8 cellular contexts compared by ENCODE assay signal in the genomic region with DNA sequence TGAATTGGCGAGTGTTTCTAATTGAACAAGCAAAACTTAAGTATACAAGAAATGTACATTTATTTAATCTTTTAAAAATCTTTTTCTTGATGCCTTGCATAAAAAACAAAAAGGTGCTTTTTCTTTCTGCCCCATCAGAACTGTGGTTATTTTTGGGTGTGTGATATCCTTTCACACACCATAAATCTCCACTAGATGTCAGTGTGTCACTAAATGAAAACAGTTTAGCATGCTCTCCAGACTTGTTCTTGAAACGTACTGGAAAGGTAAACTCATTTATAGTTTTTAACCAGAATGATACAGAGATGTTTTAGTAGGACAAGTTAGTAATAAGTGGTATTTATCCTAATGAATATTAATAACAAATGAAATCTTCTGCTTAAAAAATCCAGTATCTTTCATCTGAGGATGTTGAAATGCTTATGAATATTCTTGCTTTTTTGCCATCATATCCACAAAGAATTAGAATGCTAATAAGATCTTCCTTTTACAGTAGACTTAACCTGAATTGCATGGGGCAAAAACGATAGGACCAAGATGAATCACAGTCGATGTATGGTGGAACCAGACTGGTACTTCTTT.
A peak's percentile ranks its signal among the peaks of the same experiment; 100 is the strongest.
DNase-seq lines count a peak whose midpoint lies in the region; ATAC-seq, FAIRE-seq and TF ChIP-seq lines count a peak whose summit lies in the region.

No MANE protein-coding gene starts in this region.

- DNase-seq in Right ventricle myocardium superior, result no peak
- no peak for DNase-seq in cardiac septum (ENCODE audit: low spot score)
- DNase-seq in HS-5 (ENCODE audit: low read depth), result peak; percentile 32
- peak; percentile 37 for DNase-seq in RCC 7860 (ENCODE audit: low spot score)
- DNase-seq in dorsolateral prefrontal cortex, result no peak
- DNase-seq in mucosa of descending colon, result peak in 1 of 3 donors; percentile 13
- DNase-seq in HuH-7.5 (ENCODE audit: low spot score), result no peak

- ATAC-seq in Right ventricle myocardium superior (ENCODE audit: poor library complexity) (peak; percentile 67), GM21526 (IDR thresholded peaks at IDR 0.05; ENCODE audit: low FRiP score, unreplicated experiment) (peak; percentile 88), mucosa of descending colon (peak; percentile 71)

- TF ChIP-seq CTCF in dorsolateral prefrontal cortex (IDR thresholded peaks at IDR 0.05 in 54 of 56, conservative IDR thresholded peaks at IDR 0.05 in 2 of 56; ENCODE audit: low read depth in 1 of 56, partially characterized antibody in 56 of 56), result peak; percentile 49 to 83 (median 71)
- TF ChIP-seq CTCF in mucosa of descending colon (IDR thresholded peaks at IDR 0.05), result peak; percentile 29

- H3K27ac ChIP-seq in dorsolateral prefrontal cortex, result no peak overlapping the region

- no peaks in the 10 kb centered on the region for H3K4me1 ChIP-seq in mucosa of descending colon (ENCODE audit: low read depth)

- no peak overlapping the region for H3K4me3 ChIP-seq in dorsolateral prefrontal cortex
- no peak overlapping the region for H3K4me3 ChIP-seq in mucosa of descending colon

- peak; percentile 83 for FAIRE-seq in RCC 7860 (lab: Jason Lieb, UNC)

- intact Hi-C loops in Right ventricle myocardium superior (cut with DNase I) (no loop called here), cardiac septum (cut with DNase I) (loop anchor here (10.0 kb wide), 1 partner anchor 638 kb away; no protein-coding TSS in a partner anchor), dorsolateral prefrontal cortex (cut with DNase I) (loop anchor here in 1 of 2 donors (10.0 kb wide), 1 partner anchor 638 kb away; no protein-coding TSS in a partner anchor), mucosa of descending colon (cut with DNase I, micrococcal nuclease) (no loop called here)

- H3K36me3 ChIP-seq in mucosa of descending colon (ENCODE audit: low read depth), result no peaks in the 10 kb centered on the region

- no peaks in the 10 kb centered on the region for H3K27me3 ChIP-seq in dorsolateral prefrontal cortex

- no peaks in the 10 kb centered on the region for H3K9me3 ChIP-seq in mucosa of descending colon

Comparison
In these comparisons a context has a peak if more than half of its experiments do, and no peak if none do; other contexts are left out.
1. DNase-seq: peak in HS-5 (single experiment) and RCC 7860 (single experiment); none in Right ventricle myocardium superior (single experiment), cardiac septum (single experiment), dorsolateral prefrontal cortex (0 of 10) and HuH-7.5 (single experiment).
2. Peak in every context shown above with its lines, with median percentiles within 50 percentile points of each other: ATAC-seq.